Comparison of ENCODE assay signal across 8 cellular contexts in the genomic region with DNA sequence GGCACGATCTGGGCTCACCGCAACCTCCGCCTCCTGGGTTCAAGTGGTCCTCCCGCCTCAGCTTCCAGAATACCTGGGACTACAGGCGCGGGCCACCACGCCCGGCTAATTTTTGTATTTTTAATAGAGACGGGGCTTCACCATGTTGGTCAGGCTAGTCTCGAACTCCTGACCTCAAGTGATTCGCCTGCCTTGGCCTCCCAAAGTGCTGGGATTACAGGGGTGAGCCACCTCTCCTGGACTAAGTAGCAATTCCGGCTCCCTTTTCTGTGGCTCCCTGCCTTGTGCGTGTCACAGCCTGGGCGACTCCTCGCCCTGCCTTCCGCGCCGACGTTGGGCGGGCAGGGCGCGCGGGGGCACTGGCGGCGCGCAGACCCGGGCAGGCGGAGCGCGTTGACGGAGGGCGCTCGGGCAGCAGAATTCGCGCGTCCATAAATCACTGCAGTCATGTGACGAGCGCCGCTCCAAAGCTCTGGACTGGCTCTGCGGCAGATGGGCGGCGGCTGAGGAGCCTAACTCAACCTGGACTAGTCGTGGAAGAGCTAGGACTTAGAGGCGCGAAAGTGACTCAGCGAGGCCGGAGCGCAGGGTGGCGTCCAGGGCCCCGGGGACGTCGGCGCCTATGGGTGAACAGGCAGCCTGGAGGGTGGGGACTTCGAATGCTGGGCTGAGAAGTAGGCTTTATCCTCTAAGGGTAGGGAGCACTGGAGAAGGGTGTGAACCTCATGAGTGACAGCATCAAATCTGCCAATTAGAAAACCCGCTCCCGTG. TPM values are rescaled to one million over a fixed set of nuclear protein-coding genes. Genes with fewer than 3 reads are reported as not detected.
DNase-seq lines count a peak whose midpoint lies in the region; ATAC-seq and TF ChIP-seq lines count a peak whose summit lies in the region.

No MANE protein-coding gene starts in this region.

- H3K4me3 ChIP-seq in epithelial cell of proximal tubule (ENCODE audit: low read depth, low read length): peak overlapping the region; percentile 92

- peak; percentile 41 for TF ChIP-seq CTCF in epithelial cell of proximal tubule (conservative IDR thresholded peaks at IDR 0.05; ENCODE audit: low read depth, low read length)

- DNase-seq in stimulated activated CD4-positive, alpha-beta T cell treated with anti-CD3 and anti-CD28 coated beads, Interleukin-12 subunit alpha, Interleukin-12 subunit beta, amount 100 ng/mL, for 4 hours: peak; percentile 39
- no peak for DNase-seq in stimulated activated CD4-positive, alpha-beta T cell treated with anti-CD3 and anti-CD28 coated beads, Interleukin-2, amount 100 ng/mL, for 48 hours
- peak; percentile 89 for DNase-seq in NCI-H1092 treated with DMSO at 0.1 percent for 48 hours (lab: John Stamatoyannopoulos, UW)
- peak; percentile 17 for DNase-seq in T-helper 22 cell (ENCODE audit: low read depth)
- peak; percentile 67 for DNase-seq in epithelial cell of proximal tubule (ENCODE audit: low read depth)
- DNase-seq in mucosa of gallbladder (ENCODE audit: low spot score): peak; percentile 80
- DNase-seq in ureter (ENCODE audit: low spot score): peak; percentile 91

- no peak for ATAC-seq in HG03097 (IDR thresholded peaks at IDR 0.05; ENCODE audit: low FRiP score, unreplicated experiment)

RNA-seq across cellular contexts. Expression of gene CIZ1, which starts 1.4 kb away (rescaled TPM):
- total RNA-seq in epithelial cell of proximal tubule: 56.7 and 76.7 TPM in 2 replicates
- 109 TPM for total RNA-seq in mucosa of gallbladder
- total RNA-seq in ureter: 134 TPM

RNA-seq across cellular contexts. Expression of gene DNM1, which starts 10.4 kb away (rescaled TPM):
- 2.6 and 16.7 TPM in 2 replicates for total RNA-seq in epithelial cell of proximal tubule
- 135 TPM for total RNA-seq in mucosa of gallbladder
- total RNA-seq in ureter: 31.4 TPM

RNA-seq across cellular contexts. Expression of gene BBLN, which starts 32.7 kb away (rescaled TPM):
- total RNA-seq in epithelial cell of proximal tubule: 194 and 269 TPM in 2 replicates
- 75.4 TPM for total RNA-seq in mucosa of gallbladder
- total RNA-seq in ureter: 179 TPM

RNA-seq across cellular contexts. Expression of gene LCN2, which starts 43.5 kb away (rescaled TPM):
- total RNA-seq in epithelial cell of proximal tubule (45.7 and 106 TPM in 2 replicates), mucosa of gallbladder (85.5 TPM), ureter (143 TPM)

Comparison
In these comparisons a context has a peak if more than half of its experiments do, and no peak if none do; other contexts are left out.
1. DNase-seq: peak in stimulated activated CD4-positive, alpha-beta T cell treated with anti-CD3 and anti-CD28 coated beads, Interleukin-12 subunit alpha, Interleukin-12 subunit beta, amount 100 ng/mL, for 4 hours (single experiment), NCI-H1092 treated with DMSO at 0.1 percent for 48 hours (single experiment), T-helper 22 cell (single experiment), epithelial cell of proximal tubule (single experiment), mucosa of gallbladder (single experiment) and ureter (single experiment); none in stimulated activated CD4-positive, alpha-beta T cell treated with anti-CD3 and anti-CD28 coated beads, Interleukin-2, amount 100 ng/mL, for 48 hours (0 of 2).